11 cellular contexts compared by ENCODE assay signal in genomic region chr10:102588875-102589274, GRCh38.
"Had no signal": no experiment of that assay in that cellular context is flagged by ENCODE, and none has a peak within 500 bp of the region (broad histone marks: within the 10 kb centered on the region; RNA-seq: fewer than 3 reads in every experiment).

No MANE protein-coding gene starts in this region.

- H3K4me1 ChIP-seq: HAP-1 had no signal

- FAIRE-seq: H1, H54 had no signal

- ATAC-seq: GM23338, HCT116 had no signal

- H3K27ac ChIP-seq: GM23248 had no signal

- H3K9me3 ChIP-seq: HAP-1 had no signal

- H3K4me3 ChIP-seq: GM23248, GM23338, HAP-1 had no signal

- H3K36me3 ChIP-seq: HAP-1 had no signal

- DNase-seq: GM23248, GOT3, H7, H9, HCEC 1CT, HFFc6 had no signal
